1 cellular context compared by ENCODE assay signal in the genomic region with DNA sequence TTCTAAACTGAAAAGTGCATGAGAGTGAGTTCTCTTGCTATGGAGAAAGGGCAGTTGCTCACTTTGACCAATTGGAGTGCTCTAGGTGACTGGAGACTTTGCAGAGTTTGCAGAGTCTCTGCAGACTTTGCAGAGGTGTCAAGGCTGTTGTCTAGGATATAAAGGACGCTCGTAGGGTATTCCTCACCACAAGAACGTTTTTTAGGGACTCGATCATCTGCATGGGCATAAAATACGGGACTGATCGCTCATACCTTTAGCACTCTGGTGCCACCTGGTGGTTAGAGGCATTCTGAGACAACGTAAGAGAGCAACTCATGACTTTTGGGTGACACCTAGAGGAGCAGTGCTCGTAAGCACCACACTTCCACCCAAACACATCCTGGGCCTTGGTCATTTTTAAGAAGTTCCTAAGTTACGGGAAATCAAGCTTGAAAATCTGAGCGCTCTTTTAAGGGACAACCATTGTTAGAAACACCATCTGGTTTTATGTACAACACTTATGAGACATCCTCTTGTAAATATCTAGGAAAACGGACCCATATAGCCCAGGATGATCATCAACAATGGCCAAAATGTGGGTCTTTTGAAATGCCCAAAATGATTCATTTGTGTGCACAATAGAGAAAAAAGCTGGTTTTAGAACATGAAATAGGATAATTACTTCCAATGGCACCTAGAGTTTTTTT.
TF ChIP-seq lines count a peak whose summit lies in the region.

No MANE protein-coding gene starts in this region.

TF ChIP-seq in IMR-90, 13 proteins besides CTCF, POLR2A, EP300 and RAD21 (continued from another document):
- TF ChIP-seq, protein P1, sequence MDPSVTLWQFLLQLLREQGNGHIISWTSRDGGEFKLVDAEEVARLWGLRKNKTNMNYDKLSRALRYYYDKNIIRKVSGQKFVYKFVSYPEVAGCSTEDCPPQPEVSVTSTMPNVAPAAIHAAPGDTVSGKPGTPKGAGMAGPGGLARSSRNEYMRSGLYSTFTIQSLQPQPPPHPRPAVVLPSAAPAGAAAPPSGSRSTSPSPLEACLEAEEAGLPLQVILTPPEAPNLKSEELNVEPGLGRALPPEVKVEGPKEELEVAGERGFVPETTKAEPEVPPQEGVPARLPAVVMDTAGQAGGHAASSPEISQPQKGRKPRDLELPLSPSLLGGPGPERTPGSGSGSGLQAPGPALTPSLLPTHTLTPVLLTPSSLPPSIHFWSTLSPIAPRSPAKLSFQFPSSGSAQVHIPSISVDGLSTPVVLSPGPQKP (IDR thresholded peaks at IDR 0.05; ENCODE audit: borderline replicate concordance, low read depth, low read length): no peak
- no peak for TF ChIP-seq FOS (IDR thresholded peaks at IDR 0.05; ENCODE audit: low read depth, low read length)
- peak; percentile 23; the same call in 1 of the 2 replicates for TF ChIP-seq MAZ (IDR thresholded peaks at IDR 0.05; ENCODE audit: borderline replicate concordance, low read depth, low read length)
- TF ChIP-seq BHLHE40 (IDR thresholded peaks at IDR 0.05; ENCODE audit: low read depth, low read length): no peak
